17 cellular contexts compared by ENCODE assay signal in genomic region chr3:9497821-9498565, GRCh38. TPM values are rescaled to one million over a fixed set of nuclear protein-coding genes. Genes with fewer than 3 reads are reported as not detected.
DNase-seq lines count a peak whose midpoint lies in the region; ATAC-seq and TF ChIP-seq lines count a peak whose summit lies in the region.
"Had no signal": no experiment of that assay in that cellular context is flagged by ENCODE, and none has a peak within 500 bp of the region (broad histone marks: within the 10 kb centered on the region; RNA-seq: fewer than 3 reads in every experiment).

No MANE protein-coding gene starts in this region.

- peaks cover 24% of the 10 kb centered on the region for H3K4me1 ChIP-seq in osteoblast (ENCODE audit: insufficient read depth, low read length)
- H3K4me1 ChIP-seq in smooth muscle cell (ENCODE audit: low read depth) = no peaks in the 10 kb centered on the region
- no peaks in the 10 kb centered on the region for H3K4me1 ChIP-seq in HAP-1

- H3K36me3 ChIP-seq in MG63 (no peaks in the 10 kb centered on the region), osteoblast (ENCODE audit: insufficient read depth, low read length) (no peaks in the 10 kb centered on the region), smooth muscle cell (ENCODE audit: low read depth) (no peaks in the 10 kb centered on the region), HAP-1 (replicated peaks) (no peaks in the 10 kb centered on the region)
- H3K36me3 ChIP-seq: BLaER1 treated with 17β-estradiol and CSF1 and Interleukin-3, amounts not matched to agents 10 nM and 100 nM; SJSA1; transverse colon had no signal

- peak; percentile 24 for DNase-seq in H4 (ENCODE audit: low spot score)
- DNase-seq in MG63 = peak; percentile 16
- DNase-seq in epithelial cell of prostate (ENCODE audit: low read depth, low spot score) = peak; percentile 44
- peak; percentile 86 for DNase-seq in osteoblast (ENCODE audit: insufficient read length, low spot score, missing footprints)
- DNase-seq in smooth muscle cell (lab: John Stamatoyannopoulos, UW; ENCODE audit: unreplicated experiment) = no peak
- DNase-seq in activated naive CD4-positive, alpha-beta T cell treated with Interleukin-2 at 50 U/mL for 16 hours = no peak
- DNase-seq in HAP-1 (ENCODE audit: low spot score in 2 of 2) = no peak
- DNase-seq in left cardiac atrium = no peak
- DNase-seq: activated T-cell treated with anti-CD3 and anti-CD28 coated beads, Interleukin-2, amount 50 U/mL, for 1 hour; NCI-H146; stimulated activated naive B cell treated with anti-CD40 and anti-IgM and Interleukin-4, amounts not matched to agents 10 μg/mL and 1 μg/mL and 100 μg/mL, for 72 hours; transverse colon had no signal

- 79% methylated on average over 8 of the region's 8 CpGs for WGBS in smooth muscle cell (ENCODE audit: low lambda C conversion rate)

- peaks cover 2% of the 10 kb centered on the region for H4K20me1 ChIP-seq in osteoblast (ENCODE audit: insufficient read depth, low read length)
- no peaks in the 10 kb centered on the region for H4K20me1 ChIP-seq in smooth muscle cell (ENCODE audit: low read depth)

- H3K79me2 ChIP-seq in osteoblast (ENCODE audit: insufficient read depth, low read length) (no peaks in the 10 kb centered on the region), smooth muscle cell (ENCODE audit: low read depth) (no peaks in the 10 kb centered on the region)

- no peaks in the 10 kb centered on the region for H3K9me3 ChIP-seq in MG63
- no peaks in the 10 kb centered on the region for H3K9me3 ChIP-seq in osteoblast (ENCODE audit: low read depth, low read length)
- no peaks in the 10 kb centered on the region for H3K9me3 ChIP-seq in smooth muscle cell (replicated peaks; ENCODE audit: low read depth)
- no peaks in the 10 kb centered on the region for H3K9me3 ChIP-seq in HAP-1
- H3K9me3 ChIP-seq: BLaER1 treated with 17β-estradiol and CSF1 and Interleukin-3, amounts not matched to agents 10 nM and 100 nM; SJSA1; transverse colon had no signal

- in situ Hi-C loops in HAP-1 (cut with MboI; ENCODE audit: low sequenced_read_pairs) = no loop called here

- no peaks in the 10 kb centered on the region for H3F3A ChIP-seq in smooth muscle cell (ENCODE audit: low read depth)

- H3K27ac ChIP-seq in epithelial cell of prostate (peak overlapping the region; percentile 10), osteoblast (ENCODE audit: low read depth, low read length) (no peak overlapping the region), smooth muscle cell (ENCODE audit: low read depth) (no peak overlapping the region)
- H3K27ac ChIP-seq: BLaER1 treated with 17β-estradiol and CSF1 and Interleukin-3, amounts not matched to agents 10 nM and 100 nM; KMS-11; SJSA1; transverse colon had no signal

- H2AFZ ChIP-seq in osteoblast (ENCODE audit: low read length) = no peak overlapping the region
- H2AFZ ChIP-seq in smooth muscle cell (ENCODE audit: low read depth) = no peak overlapping the region

- TF ChIP-seq CTCF in osteoblast (IDR thresholded peaks at IDR 0.05; ENCODE audit: extremely low read depth, low read depth, low read length) (no peak), smooth muscle cell (IDR thresholded peaks at IDR 0.05; ENCODE audit: borderline replicate concordance, insufficient read depth, poor library complexity, severe bottlenecking) (no peak)

- H3K27me3 ChIP-seq in MG63 (no peaks in the 10 kb centered on the region), osteoblast (ENCODE audit: insufficient read depth, low read length) (peaks cover 5% of the 10 kb centered on the region), smooth muscle cell (ENCODE audit: low read depth) (peaks cover 24% of the 10 kb centered on the region), HAP-1 (ENCODE audit: low read depth) (no peaks in the 10 kb centered on the region)

- no peak overlapping the region for H3K9ac ChIP-seq in smooth muscle cell (ENCODE audit: low read depth)
- H3K9ac ChIP-seq: BLaER1 treated with 17β-estradiol and CSF1 and Interleukin-3, amounts not matched to agents 10 nM and 100 nM; KMS-11 had no signal

- intact Hi-C loops in left cardiac atrium (cut with DNase I) = no loop called here

- no peak for ATAC-seq in left cardiac atrium
- ATAC-seq: stimulated activated naive B cell treated with anti-CD40 and anti-IgM and Interleukin-4, amounts not matched to agents 10 μg/mL and 1 μg/mL and 100 μg/mL, for 72 hours had no signal

- H3K4me3 ChIP-seq in MG63 (no peak overlapping the region), osteoblast (ENCODE audit: insufficient read depth, low read length) (no peak overlapping the region), smooth muscle cell (no peak overlapping the region), HAP-1 (no peak overlapping the region)
- H3K4me3 ChIP-seq: BLaER1 treated with 17β-estradiol and CSF1 and Interleukin-3, amounts not matched to agents 10 nM and 100 nM; SJSA1; transverse colon had no signal

- H3K4me2 ChIP-seq in osteoblast (ENCODE audit: insufficient read depth, low read length) (peak overlapping the region; percentile 10), smooth muscle cell (no peak overlapping the region)
- H3K4me2 ChIP-seq: BLaER1 treated with 17β-estradiol and CSF1 and Interleukin-3, amounts not matched to agents 10 nM and 100 nM; KMS-11 had no signal

RNA-seq across cellular contexts. Expression of gene LHFPL4, which starts 55.6 kb away (rescaled TPM):
- 0.02 TPM in 1 of 2 replicates, not detected in the other for total RNA-seq in H4 (2014; rRNA removed; shearing (Covaris generic))
- 0.69 and 1.2 TPM in 2 replicates for total RNA-seq in MG63 (2014; rRNA removed; shearing (Covaris generic); ENCODE audit: low replicate concordance)
- total RNA-seq in osteoblast (under 0.01 TPM in 1 of 2 replicates, not detected in the other), smooth muscle cell (not detected in 2 replicates), left cardiac atrium (not detected)
- 0.08 and 0.48 TPM in 2 replicates for polyA plus RNA-seq in smooth muscle cell
- total RNA-seq: cardiac septum, posterior vena cava had no signal

Comparison
In these comparisons a context has a peak if more than half of its experiments do, and no peak if none do; other contexts are left out.
1. DNase-seq: peak in H4 (single experiment), MG63 (single experiment), epithelial cell of prostate (single experiment) and osteoblast (single experiment); none in smooth muscle cell (single experiment), activated naive CD4-positive, alpha-beta T cell treated with Interleukin-2 at 50 U/mL for 16 hours (single experiment), HAP-1 (0 of 2) and left cardiac atrium (single experiment).